7 cellular contexts compared by ENCODE assay signal in genomic region chr1:70509996-70510876, GRCh38.
DNase-seq lines count a peak whose midpoint lies in the region; ATAC-seq and TF ChIP-seq lines count a peak whose summit lies in the region.

No MANE protein-coding gene starts in this region.

- 64 to 72% methylated on average over 18 to 19 of the region's 19 CpGs for WGBS in upper lobe of left lung, 2 donors

- TF ChIP-seq EP300 in upper lobe of left lung (IDR thresholded peaks at IDR 0.05) = peak in 1 of 4 donors; percentile 6

- TF ChIP-seq CTCF in left lung (IDR thresholded peaks at IDR 0.05) (peak; percentile 48 to 61), upper lobe of left lung (IDR thresholded peaks at IDR 0.05) (peak; percentile 32 to 75 (median 62))

- no peak overlapping the region for H3K9ac ChIP-seq in NT2/D1 (ENCODE audit: insufficient read length, low read depth)

- H3K9me3 ChIP-seq in NT2/D1 (ENCODE audit: insufficient read depth, low read length) (no peaks in the 10 kb centered on the region), left lung (no peaks in the 10 kb centered on the region), upper lobe of left lung (no peaks in the 10 kb centered on the region)

- H3K4me3 ChIP-seq in NT2/D1 (ENCODE audit: insufficient read length, low read depth) = no peak overlapping the region
- no peak overlapping the region for H3K4me3 ChIP-seq in left lung
- H3K4me3 ChIP-seq in upper lobe of left lung = no peak overlapping the region

- intact Hi-C loops in left lung (cut with DNase I) = loop anchor here in 1 of 2 donors (5.0 to 10.0 kb wide), 2 partner anchors 73 to 375 kb away; no protein-coding TSS in a partner anchor

- ATAC-seq in GM21447 (IDR thresholded peaks at IDR 0.05; ENCODE audit: unreplicated experiment) (peak; percentile 87), left lung (peak; percentile 96), upper lobe of left lung (ENCODE audit: low FRiP score in 2 of 2) (peak; percentile 69 to 91)

- DNase-seq in GM03348 (ENCODE audit: low spot score) = peak; percentile 89
- DNase-seq in HPDE6-E6E7 (ENCODE audit: extremely low spot score) = peak; percentile 71
- DNase-seq in NT2/D1 (ENCODE audit: low read depth, low spot score) = peak; percentile 61
- DNase-seq in central memory CD4-positive, alpha-beta T cell = peak; percentile 36
- DNase-seq in left lung = no peak
- DNase-seq in upper lobe of left lung = peak in 1 of 2 donors; percentile 27

- no peak for TF ChIP-seq POLR2A in upper lobe of left lung (IDR thresholded peaks at IDR 0.05)

- no peaks in the 10 kb centered on the region for H3K4me1 ChIP-seq in NT2/D1 (ENCODE audit: insufficient read depth, insufficient read length)
- no peaks in the 10 kb centered on the region for H3K4me1 ChIP-seq in left lung
- no peaks in the 10 kb centered on the region for H3K4me1 ChIP-seq in upper lobe of left lung

- H3K27ac ChIP-seq in left lung = no peak overlapping the region
- no peak overlapping the region for H3K27ac ChIP-seq in upper lobe of left lung

- no peaks in the 10 kb centered on the region for H3K36me3 ChIP-seq in NT2/D1 (ENCODE audit: insufficient read depth, insufficient read length, low read length)
- no peaks in the 10 kb centered on the region for H3K36me3 ChIP-seq in left lung
- H3K36me3 ChIP-seq in upper lobe of left lung = no peaks in the 10 kb centered on the region

- H3K27me3 ChIP-seq in NT2/D1 (ENCODE audit: insufficient read depth, insufficient read length) = no peaks in the 10 kb centered on the region
- no peaks in the 10 kb centered on the region for H3K27me3 ChIP-seq in left lung
- no peaks in the 10 kb centered on the region for H3K27me3 ChIP-seq in upper lobe of left lung

Comparison
In these comparisons a context has a peak if more than half of its experiments do, and no peak if none do; other contexts are left out.
1. DNase-seq: peak in GM03348 (single experiment), HPDE6-E6E7 (single experiment), NT2/D1 (single experiment) and central memory CD4-positive, alpha-beta T cell (single experiment); none in left lung (0 of 2).
2. Peak in every context shown above with its lines, with median percentiles within 50 percentile points of each other: ATAC-seq.